13 cellular contexts compared by ENCODE assay signal in the genomic region with DNA sequence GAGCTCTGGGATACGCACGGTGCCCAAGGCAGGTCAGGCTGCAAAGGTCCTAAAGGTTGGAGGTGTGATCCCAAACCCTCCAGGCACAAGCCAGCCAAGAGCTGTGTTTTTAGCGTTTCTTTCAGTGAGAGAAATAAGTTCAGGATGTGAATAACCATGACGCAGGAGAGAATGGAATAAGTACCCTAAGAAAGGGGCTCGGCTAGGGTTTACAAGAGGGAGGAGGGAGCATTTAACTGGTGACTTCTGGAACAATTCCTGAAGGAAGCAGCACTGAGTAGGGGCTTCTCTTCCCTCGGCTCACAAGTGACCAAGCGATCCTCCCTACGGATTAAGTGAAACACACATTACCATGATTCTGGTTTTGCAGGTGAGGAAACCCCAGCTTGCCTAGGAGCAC. TPM values are rescaled to one million over a fixed set of nuclear protein-coding genes. Genes with fewer than 3 reads are reported as not detected.
DNase-seq lines count a peak whose midpoint lies in the region; ATAC-seq and TF ChIP-seq lines count a peak whose summit lies in the region.
"Had no signal": no experiment of that assay in that cellular context is flagged by ENCODE, and none has a peak within 500 bp of the region (broad histone marks: within the 10 kb centered on the region; RNA-seq: fewer than 3 reads in every experiment).

No MANE protein-coding gene starts in this region.

- peak overlapping the region; percentile 80 for H3K4me2 ChIP-seq in smooth muscle cell

- H3K4me3 ChIP-seq in HUES6 (ENCODE audit: low read depth, low read length) = no peak overlapping the region
- H3K4me3 ChIP-seq in brain microvascular endothelial cell (ENCODE audit: low read depth, low read length) = no peak overlapping the region
- no peak overlapping the region for H3K4me3 ChIP-seq in right lobe of liver
- no peak overlapping the region for H3K4me3 ChIP-seq in smooth muscle cell
- H3K4me3 ChIP-seq in H7 (ENCODE audit: insufficient read depth, low read depth, low read length) = no peak overlapping the region

- WGBS in right lobe of liver (ENCODE audit: insufficient coverage, low coverage, low lambda C conversion rate, missing lambda C conversion rate) = 79% methylated on average over 6 of the region's 8 CpGs
- 64% methylated on average over 8 of the region's 8 CpGs for WGBS in smooth muscle cell (ENCODE audit: low lambda C conversion rate)

- no peaks in the 10 kb centered on the region for H4K20me1 ChIP-seq in smooth muscle cell (ENCODE audit: low read depth)

- H3K36me3 ChIP-seq in HUES6 (ENCODE audit: control insufficient read depth, insufficient read depth, low read length) = peaks cover 24% of the 10 kb centered on the region
- H3K36me3 ChIP-seq in brain microvascular endothelial cell (replicated peaks) = peaks cover 55% of the 10 kb centered on the region
- H3K36me3 ChIP-seq in right lobe of liver = peaks cover 0 to 34% (median 5%) of the 10 kb centered on the region in 4 donors
- no peaks in the 10 kb centered on the region for H3K36me3 ChIP-seq in smooth muscle cell (ENCODE audit: low read depth)
- H3K36me3 ChIP-seq in H7 (replicated peaks; ENCODE audit: control insufficient read depth, insufficient read depth, low read length) = peaks cover 2% of the 10 kb centered on the region

- intact Hi-C loops in right lobe of liver (cut with DNase I) = no loop called here

- H3F3A ChIP-seq in smooth muscle cell (ENCODE audit: low read depth) = peaks cover 42% of the 10 kb centered on the region

- H3K27ac ChIP-seq in HUES6 (ENCODE audit: low read depth, low read length) = peak overlapping the region; percentile 21; the same call in 1 of the 2 replicates
- H3K27ac ChIP-seq in brain microvascular endothelial cell = peak overlapping the region; percentile 100
- H3K27ac ChIP-seq in right lobe of liver = peak overlapping the region in 2 of 3 donors; percentile 44 to 85
- H3K27ac ChIP-seq in smooth muscle cell (ENCODE audit: low read depth) = peak overlapping the region; percentile 99

- H3K4me1 ChIP-seq in HUES6 (ENCODE audit: control insufficient read depth, insufficient read depth, low read length) (peaks cover 52% of the 10 kb centered on the region), right lobe of liver (peaks cover 0 to 33% (median 15%) of the 10 kb centered on the region in 4 donors), smooth muscle cell (ENCODE audit: low read depth) (peaks cover 58% of the 10 kb centered on the region)

- TF ChIP-seq POLR2A in right lobe of liver (IDR thresholded peaks at IDR 0.05) = no peak

- H3K9me3 ChIP-seq in HUES6 (ENCODE audit: control insufficient read depth, insufficient read depth, low read depth, low read length) = no peaks in the 10 kb centered on the region
- H3K9me3 ChIP-seq in right lobe of liver = no peaks in the 10 kb centered on the region
- no peaks in the 10 kb centered on the region for H3K9me3 ChIP-seq in smooth muscle cell (replicated peaks; ENCODE audit: low read depth)

- no peak for ATAC-seq in right lobe of liver
- no peak for ATAC-seq in HG03097 (IDR thresholded peaks at IDR 0.05; ENCODE audit: low FRiP score, unreplicated experiment)

- H3K27me3 ChIP-seq in HUES6 (ENCODE audit: control insufficient read depth, insufficient read depth, low read length) (no peaks in the 10 kb centered on the region), brain microvascular endothelial cell (replicated peaks) (no peaks in the 10 kb centered on the region), right lobe of liver (no peaks in the 10 kb centered on the region), smooth muscle cell (ENCODE audit: low read depth) (no peaks in the 10 kb centered on the region), H7 (ENCODE audit: control insufficient read depth, insufficient read depth, low read length) (no peaks in the 10 kb centered on the region)

- H3K79me2 ChIP-seq in smooth muscle cell (ENCODE audit: low read depth) = peaks cover 57% of the 10 kb centered on the region

- no peak overlapping the region for H2AFZ ChIP-seq in smooth muscle cell (ENCODE audit: low read depth)

- DNase-seq in brain microvascular endothelial cell = no peak
- no peak for DNase-seq in right lobe of liver
- DNase-seq in smooth muscle cell (lab: John Stamatoyannopoulos, UW; ENCODE audit: unreplicated experiment) = no peak
- no peak for DNase-seq in putamen (ENCODE audit: low spot score)
- no peak for DNase-seq in H7
- DNase-seq in COR-L47 (lab: John Stamatoyannopoulos, UW) = no peak
- DNase-seq: activated B cell treated with CpG ODN at 0.5 μM for 24 hours; activated CD8-positive, alpha-beta memory T cell treated with anti-CD3 and anti-CD28 coated beads, Interleukin-2, amount 50 U/mL, for 48 hours; NCI-H446 had no signal

- H3K9ac ChIP-seq in HUES6 (ENCODE audit: low read length) = no peak overlapping the region
- H3K9ac ChIP-seq in smooth muscle cell (ENCODE audit: low read depth) = peak overlapping the region; percentile 84

- in situ Hi-C loops in brain microvascular endothelial cell (cut with HindIII; ENCODE audit: low pct_ligation_motif_present, low sequenced_read_pairs) = no loop called here

- TF ChIP-seq CTCF in brain microvascular endothelial cell (IDR thresholded peaks at IDR 0.05; ENCODE audit: low read depth, low read length, missing control alignments) = peak; percentile 5
- TF ChIP-seq CTCF in right lobe of liver (IDR thresholded peaks at IDR 0.05) = no peak
- no peak for TF ChIP-seq CTCF in smooth muscle cell (IDR thresholded peaks at IDR 0.05; ENCODE audit: borderline replicate concordance, insufficient read depth, poor library complexity, severe bottlenecking)

RNA-seq across cellular contexts. Expression of gene SSH1, which starts 29.4 kb away (rescaled TPM):
- 10 to 100 TPM in 5 of 6 experiments, 1 to 10 TPM in 1; 9.8 to 17.6 (median 15.7) TPM for total RNA-seq in right lobe of liver
- total RNA-seq in smooth muscle cell = 15.2 and 17.2 TPM in 2 replicates
- 22.0 and 24.7 TPM in 2 replicates for polyA plus RNA-seq in smooth muscle cell
- total RNA-seq in H7 (2014; rRNA removed; shearing (Covaris generic)) = 6.1 and 8.7 TPM in 2 replicates

RNA-seq across cellular contexts. Expression of gene DAO, which starts 52.0 kb away (rescaled TPM):
- total RNA-seq in right lobe of liver (10 to 100 TPM; 26.7 to 70.2 (median 45.0) TPM), smooth muscle cell (not detected in 2 replicates)
- not detected in 2 replicates for polyA plus RNA-seq in smooth muscle cell
- not detected in 2 replicates for total RNA-seq in H7 (2014; rRNA removed; shearing (Covaris generic))
- total RNA-seq: activated B cell treated with CpG ODN at 0.5 μM for 24 hours, MCF 10A, renal cortical epithelial cell had no signal

Comparison
In these comparisons a context has a peak if more than half of its experiments do, and no peak if none do; other contexts are left out.
1. H3K27ac ChIP-seq: peak in every context shown above with its lines; median percentile 100 in brain microvascular endothelial cell; 99 in smooth muscle cell; 64 in right lobe of liver; 21 in HUES6.
2. RNA of gene DAO, which starts 52.0 kb away (total RNA-seq): 26.7 to 70.2 TPM in right lobe of liver; not detected in smooth muscle cell and not detected in H7; every median in the first group is over 10 times any median in the second.